Comparison of ENCODE assay signal across 1 cellular context in genomic region chr18:59715445-59715844, GRCh38.
TF ChIP-seq lines count a peak whose summit lies in the region.

No MANE protein-coding gene starts in this region.

TF ChIP-seq in HCT116, 20 proteins besides CTCF, POLR2A, EP300 and RAD21:
- TF ChIP-seq SIN3A (IDR thresholded peaks at IDR 0.05; ENCODE audit: low read depth) (no peak), CBX3 (IDR thresholded peaks at IDR 0.05; ENCODE audit: low read depth) (no peak)
